Comparison of ENCODE assay signal across 12 cellular contexts in genomic region chr20:44087051-44087856, GRCh38.
DNase-seq lines count a peak whose midpoint lies in the region; ATAC-seq and TF ChIP-seq lines count a peak whose summit lies in the region.
"Had no signal": no experiment of that assay in that cellular context is flagged by ENCODE, and none has a peak within 500 bp of the region (broad histone marks: within the 10 kb centered on the region; RNA-seq: fewer than 3 reads in every experiment).

No MANE protein-coding gene starts in this region.

- H3K4me2 ChIP-seq in H9 (ENCODE audit: insufficient read depth, insufficient read length, low read length) = no peak overlapping the region

- no peak overlapping the region for H2BK120ac ChIP-seq in H9 (ENCODE audit: low read depth, low read length, poor library complexity, severe bottlenecking)

- H3K4me1 ChIP-seq in right atrium auricular region (peaks cover 0 to 20% of the 10 kb centered on the region in 2 donors), H9 (ENCODE audit: insufficient read depth, low read length) (0 out of 2 replicates have a peak, but pooled peaks cover 2% of the 10 kb centered on the region), transverse colon (no peaks in the 10 kb centered on the region)
- no peaks in the 10 kb centered on the region for H3K4me1 ChIP-seq in CD8-positive, alpha-beta memory T cell (ENCODE audit: insufficient read depth, low read length)

- H3K79me1 ChIP-seq in H9 (ENCODE audit: insufficient read depth, low read depth, low read length, poor library complexity, severe bottlenecking) = no peaks in the 10 kb centered on the region

- no peak for TF ChIP-seq POLR2A in transverse colon (IDR thresholded peaks at IDR 0.05)

- H3K79me2 ChIP-seq in H9 (ENCODE audit: insufficient read depth, low read length) = no peaks in the 10 kb centered on the region

- no peak overlapping the region for H3T11ph ChIP-seq in H9 (ENCODE audit: low read length)

- H3K14ac ChIP-seq in H9 (ENCODE audit: insufficient read depth, low read length) = no peak overlapping the region; the same call in 1 of the 2 replicates

- H3K4me3 ChIP-seq in right atrium auricular region (no peak overlapping the region), transverse colon (no peak overlapping the region)
- H3K4me3 ChIP-seq in CD8-positive, alpha-beta memory T cell (ENCODE audit: low read length) = no peak overlapping the region

- H3K27ac Mint-ChIP-seq in endothelial cell (ENCODE audit: unreplicated experiment) (peak overlapping the region; percentile 17), H9 (no peak overlapping the region)
- H3K27ac Mint-ChIP-seq in CD8-positive, alpha-beta memory T cell = no peak overlapping the region

- no peak overlapping the region for H3K18ac ChIP-seq in H9 (ENCODE audit: insufficient read length, low read depth, low read length)

- H2BK20ac ChIP-seq in H9 (ENCODE audit: low read depth, low read length, poor library complexity, severe bottlenecking) = no peak overlapping the region

- H3K36me3 Mint-ChIP-seq in endothelial cell (ENCODE audit: low read depth, unreplicated experiment) (peaks cover 4% of the 10 kb centered on the region), H9 (ENCODE audit: insufficient read depth in 1 of 3, low read depth in 3 of 3) (no peaks in the 10 kb centered on the region)
- no peaks in the 10 kb centered on the region for H3K36me3 Mint-ChIP-seq in CD8-positive, alpha-beta memory T cell

- H4K20me1 ChIP-seq in H9 (ENCODE audit: control insufficient read depth, insufficient read depth, insufficient read length) = no peaks in the 10 kb centered on the region

- DNase-seq in Right ventricle myocardium superior (no peak), right atrium auricular region (ENCODE audit: low spot score) (no peak), endothelial cell (ENCODE audit: low spot score) (no peak), medulla oblongata (ENCODE audit: extremely low spot score) (peak; percentile 41), H9 (no peak), HUDEP-2 (lab: John Stamatoyannopoulos, UW; ENCODE audit: unreplicated experiment in 76 of 76) (no peak), transverse colon (no peak)
- no peak for DNase-seq in CD8-positive, alpha-beta memory T cell
- DNase-seq: IMR-90, NCI-H1436, NCI-H2081, NCI-H524 treated with DMSO at 0.1 percent for 48 hours had no signal

- TF ChIP-seq EP300 in transverse colon (IDR thresholded peaks at IDR 0.05; ENCODE audit: low read depth) = no peak

- H3K56ac ChIP-seq in H9 (ENCODE audit: insufficient read length, low read depth, low read length) = no peak overlapping the region

- WGBS in H9 (ENCODE audit: extremely low coverage, insufficient read length, low lambda C conversion rate) = no CpG with 5 or more reads among the region's 15 CpGs
- 66 to 75% methylated on average over 3 to 15 of the region's 15 CpGs for WGBS in transverse colon (ENCODE audit: low coverage in 1 of 2), 2 donors

- no peak overlapping the region for H3K9ac ChIP-seq in H9 (ENCODE audit: extremely low read depth, insufficient read length, low read length)

- no peaks in the 10 kb centered on the region for H3K27me3 ChIP-seq in right atrium auricular region
- H3K27me3 ChIP-seq in H9 (ENCODE audit: insufficient read depth, low read length) = no peaks in the 10 kb centered on the region
- no peaks in the 10 kb centered on the region for H3K27me3 ChIP-seq in CD8-positive, alpha-beta memory T cell (ENCODE audit: insufficient read depth, low read length, poor library complexity, severe bottlenecking)
- H3K27me3 ChIP-seq in transverse colon = no peaks in the 10 kb centered on the region

- POLR2A ChIA-PET in CD8-positive, alpha-beta memory T cell (lab: Charles Lee) = no interaction called here

- peaks cover 5% of the 10 kb centered on the region for H3K27me3 Mint-ChIP-seq in endothelial cell (ENCODE audit: unreplicated experiment)
- no peaks in the 10 kb centered on the region for H3K27me3 Mint-ChIP-seq in H9 (ENCODE audit: low read depth)
- H3K27me3 Mint-ChIP-seq in CD8-positive, alpha-beta memory T cell = peaks cover 0 to 13% of the 10 kb centered on the region in 2 donors

- H3K4ac ChIP-seq in H9 (ENCODE audit: low read depth, low read length) = no peak overlapping the region

- no peak overlapping the region for H2BK5ac ChIP-seq in H9 (ENCODE audit: insufficient read length, low read length)

- H3K9me3 ChIP-seq in right atrium auricular region (no peaks in the 10 kb centered on the region), H9 (ENCODE audit: control insufficient read depth, low read depth, low read length) (no peaks in the 10 kb centered on the region), transverse colon (no peaks in the 10 kb centered on the region)
- no peaks in the 10 kb centered on the region for H3K9me3 ChIP-seq in CD8-positive, alpha-beta memory T cell (ENCODE audit: low read length)

- H2BK12ac ChIP-seq in H9 (ENCODE audit: insufficient read length, low read depth, low read length) = no peak overlapping the region

- no peak overlapping the region for H4K8ac ChIP-seq in H9 (replicated peaks; ENCODE audit: insufficient read length, low read depth, low read length)

- peaks cover 18% of the 10 kb centered on the region for H3K4me1 Mint-ChIP-seq in endothelial cell (ENCODE audit: unreplicated experiment)
- peaks cover 0 to 4% of the 10 kb centered on the region in 2 experiments; a peak in 1 of 4 replicates for H3K4me1 Mint-ChIP-seq in H9
- no peaks in the 10 kb centered on the region for H3K4me1 Mint-ChIP-seq in CD8-positive, alpha-beta memory T cell

- no peak overlapping the region for H2AK5ac ChIP-seq in H9 (ENCODE audit: insufficient read length, low read length)

- in situ Hi-C loops in transverse colon (cut with MboI; ENCODE audit: low pct_ligation_motif_present in 1 of 4, low pct_unique_long_range_greater_than_20kb in 1 of 4, low sequenced_read_pairs in 3 of 4) = loop anchor here in 3 of 4 donors (10.0 to 25.0 kb wide), 4 partner anchors 550 to 650 kb away; partner anchors contain the start of gene SRSF6 (in 1 of the 3)

- intact Hi-C loops in Right ventricle myocardium superior (cut with DNase I) (no loop called here), transverse colon (cut with DNase I; ENCODE audit: low total_unique reads) (no loop called here)

- H3K23ac ChIP-seq in H9 (ENCODE audit: insufficient read length, low read depth, low read length) = no peak overlapping the region

- H4K5ac ChIP-seq in H9 (ENCODE audit: insufficient read length, low read depth, low read length) = no peak overlapping the region

- no peak overlapping the region for H2BK15ac ChIP-seq in H9 (ENCODE audit: low read depth, low read length)

- no peaks in the 10 kb centered on the region for H3K36me3 ChIP-seq in right atrium auricular region
- H3K36me3 ChIP-seq in CD8-positive, alpha-beta memory T cell (ENCODE audit: insufficient read depth, low read length) = no peaks in the 10 kb centered on the region
- no peaks in the 10 kb centered on the region for H3K36me3 ChIP-seq in transverse colon

- TF ChIP-seq CTCF in right atrium auricular region (IDR thresholded peaks at IDR 0.05) = no peak
- no peak for TF ChIP-seq CTCF in endothelial cell (IDR thresholded peaks at IDR 0.05; ENCODE audit: unreplicated experiment)
- TF ChIP-seq CTCF in H9 (conservative IDR thresholded peaks at IDR 0.05) = no peak
- TF ChIP-seq CTCF in transverse colon (IDR thresholded peaks at IDR 0.05) = no peak

- peak; percentile 38 for ATAC-seq in Right ventricle myocardium superior (ENCODE audit: poor library complexity)

- CTCF ChIA-PET in CD8-positive, alpha-beta memory T cell (lab: Charles Lee) = no interaction called here

- H4K91ac ChIP-seq in H9 (ENCODE audit: insufficient read length, low read depth, low read length) = no peak overlapping the region

- H2AFZ ChIP-seq in H9 (ENCODE audit: low read length) = no peak overlapping the region

- no peak overlapping the region for H3K27ac ChIP-seq in right atrium auricular region
- H3K27ac ChIP-seq in H9 (ENCODE audit: insufficient read length, low read depth, low read length) = no peak overlapping the region
- no peak overlapping the region for H3K27ac ChIP-seq in CD8-positive, alpha-beta memory T cell (ENCODE audit: low read depth, low read length)
- H3K27ac ChIP-seq in transverse colon = no peak overlapping the region

- no peaks in the 10 kb centered on the region for H3K9me3 Mint-ChIP-seq in endothelial cell (ENCODE audit: unreplicated experiment)
- H3K9me3 Mint-ChIP-seq in H9 = no peaks in the 10 kb centered on the region
- H3K9me3 Mint-ChIP-seq in CD8-positive, alpha-beta memory T cell = no peaks in the 10 kb centered on the region

- H3K4me3 Mint-ChIP-seq in endothelial cell (ENCODE audit: unreplicated experiment) = no peak overlapping the region
- no peak overlapping the region for H3K4me3 Mint-ChIP-seq in H9
- no peak overlapping the region for H3K4me3 Mint-ChIP-seq in CD8-positive, alpha-beta memory T cell

- H3K23me2 ChIP-seq in H9 (ENCODE audit: insufficient read length, low read depth, low read length, poor library complexity, severe bottlenecking) = no peaks in the 10 kb centered on the region
